2 cellular contexts compared by ENCODE assay signal in the genomic region with DNA sequence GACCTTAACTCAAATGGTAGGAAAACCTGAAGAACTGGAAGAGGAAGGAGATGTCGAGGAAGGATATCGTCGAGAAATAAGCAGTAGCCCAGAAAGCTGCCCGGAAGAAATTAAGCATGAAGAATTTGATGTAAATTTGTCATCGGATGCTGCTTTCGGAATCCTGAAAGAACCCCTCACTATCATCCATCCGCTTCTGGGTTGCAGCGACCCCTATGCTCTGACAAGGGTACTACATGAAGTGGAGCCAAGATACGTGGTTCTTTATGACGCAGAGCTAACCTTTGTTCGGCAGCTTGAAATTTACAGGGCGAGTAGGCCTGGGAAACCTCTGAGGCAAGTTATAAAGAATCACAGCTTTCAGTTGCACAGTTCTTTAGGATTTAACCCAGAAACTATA.
TF ChIP-seq lines count a peak whose summit lies in the region.

No MANE protein-coding gene starts in this region.

TF ChIP-seq in SK-N-SH, 30 proteins besides CTCF, POLR2A, EP300 and RAD21 (continued from another document):
- TF ChIP-seq NFIC (IDR thresholded peaks at IDR 0.05; ENCODE audit: borderline replicate concordance) (no peak), NRF1 (IDR thresholded peaks at IDR 0.05; ENCODE audit: low read depth, low read length) (no peak), RXRA (IDR thresholded peaks at IDR 0.05; ENCODE audit: borderline replicate concordance, low read depth) (no peak), TCF12 (IDR thresholded peaks at IDR 0.05) (no peak), FOXJ3 (CRISPR knock-in tag; IDR thresholded peaks at IDR 0.05) (no peak), MXI1 (IDR thresholded peaks at IDR 0.05; ENCODE audit: low read depth, low read length) (no peak), POLR2AphosphoS5 (IDR thresholded peaks at IDR 0.05; ENCODE audit: low read depth, low read length) (no peak), GABPA (IDR thresholded peaks at IDR 0.05; ENCODE audit: low read depth) (no peak)
- TF ChIP-seq, protein P1, sequence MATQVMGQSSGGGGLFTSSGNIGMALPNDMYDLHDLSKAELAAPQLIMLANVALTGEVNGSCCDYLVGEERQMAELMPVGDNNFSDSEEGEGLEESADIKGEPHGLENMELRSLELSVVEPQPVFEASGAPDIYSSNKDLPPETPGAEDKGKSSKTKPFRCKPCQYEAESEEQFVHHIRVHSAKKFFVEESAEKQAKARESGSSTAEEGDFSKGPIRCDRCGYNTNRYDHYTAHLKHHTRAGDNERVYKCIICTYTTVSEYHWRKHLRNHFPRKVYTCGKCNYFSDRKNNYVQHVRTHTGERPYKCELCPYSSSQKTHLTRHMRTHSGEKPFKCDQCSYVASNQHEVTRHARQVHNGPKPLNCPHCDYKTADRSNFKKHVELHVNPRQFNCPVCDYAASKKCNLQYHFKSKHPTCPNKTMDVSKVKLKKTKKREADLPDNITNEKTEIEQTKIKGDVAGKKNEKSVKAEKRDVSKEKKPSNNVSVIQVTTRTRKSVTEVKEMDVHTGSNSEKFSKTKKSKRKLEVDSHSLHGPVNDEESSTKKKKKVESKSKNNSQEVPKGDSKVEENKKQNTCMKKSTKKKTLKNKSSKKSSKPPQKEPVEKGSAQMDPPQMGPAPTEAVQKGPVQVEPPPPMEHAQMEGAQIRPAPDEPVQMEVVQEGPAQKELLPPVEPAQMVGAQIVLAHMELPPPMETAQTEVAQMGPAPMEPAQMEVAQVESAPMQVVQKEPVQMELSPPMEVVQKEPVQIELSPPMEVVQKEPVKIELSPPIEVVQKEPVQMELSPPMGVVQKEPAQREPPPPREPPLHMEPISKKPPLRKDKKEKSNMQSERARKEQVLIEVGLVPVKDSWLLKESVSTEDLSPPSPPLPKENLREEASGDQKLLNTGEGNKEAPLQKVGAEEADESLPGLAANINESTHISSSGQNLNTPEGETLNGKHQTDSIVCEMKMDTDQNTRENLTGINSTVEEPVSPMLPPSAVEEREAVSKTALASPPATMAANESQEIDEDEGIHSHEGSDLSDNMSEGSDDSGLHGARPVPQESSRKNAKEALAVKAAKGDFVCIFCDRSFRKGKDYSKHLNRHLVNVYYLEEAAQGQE (IDR thresholded peaks at IDR 0.05; ENCODE audit: low read depth, low read length): no peak

TF ChIP-seq in SK-N-SH treated with all-trans-retinoic acid at 6 μM for 48 hours, 23 proteins besides CTCF, POLR2A, EP300 and RAD21 (continued from another document):
- TF ChIP-seq, protein P2, sequence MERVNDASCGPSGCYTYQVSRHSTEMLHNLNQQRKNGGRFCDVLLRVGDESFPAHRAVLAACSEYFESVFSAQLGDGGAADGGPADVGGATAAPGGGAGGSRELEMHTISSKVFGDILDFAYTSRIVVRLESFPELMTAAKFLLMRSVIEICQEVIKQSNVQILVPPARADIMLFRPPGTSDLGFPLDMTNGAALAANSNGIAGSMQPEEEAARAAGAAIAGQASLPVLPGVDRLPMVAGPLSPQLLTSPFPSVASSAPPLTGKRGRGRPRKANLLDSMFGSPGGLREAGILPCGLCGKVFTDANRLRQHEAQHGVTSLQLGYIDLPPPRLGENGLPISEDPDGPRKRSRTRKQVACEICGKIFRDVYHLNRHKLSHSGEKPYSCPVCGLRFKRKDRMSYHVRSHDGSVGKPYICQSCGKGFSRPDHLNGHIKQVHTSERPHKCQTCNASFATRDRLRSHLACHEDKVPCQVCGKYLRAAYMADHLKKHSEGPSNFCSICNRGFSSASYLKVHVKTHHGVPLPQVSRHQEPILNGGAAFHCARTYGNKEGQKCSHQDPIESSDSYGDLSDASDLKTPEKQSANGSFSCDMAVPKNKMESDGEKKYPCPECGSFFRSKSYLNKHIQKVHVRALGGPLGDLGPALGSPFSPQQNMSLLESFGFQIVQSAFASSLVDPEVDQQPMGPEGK (CRISPR knock-in tag; IDR thresholded peaks at IDR 0.05; ENCODE audit: borderline replicate concordance): no peak
- TF ChIP-seq ARNTL (CRISPR knock-in tag; IDR thresholded peaks at IDR 0.05; ENCODE audit: borderline replicate concordance, low read depth) (no peak), ZFP30 (CRISPR knock-in tag; IDR thresholded peaks at IDR 0.05) (no peak), TCF4 (CRISPR knock-in tag; IDR thresholded peaks at IDR 0.05; ENCODE audit: borderline replicate concordance) (no peak), ZNF70 (CRISPR knock-in tag; IDR thresholded peaks at IDR 0.05) (no peak), TOX (CRISPR knock-in tag; IDR thresholded peaks at IDR 0.05; ENCODE audit: borderline replicate concordance) (no peak), ESRRG (CRISPR knock-in tag; IDR thresholded peaks at IDR 0.05) (no peak), ZFP3 (CRISPR knock-in tag; IDR thresholded peaks at IDR 0.05) (no peak), CSDC2 (CRISPR knock-in tag; IDR thresholded peaks at IDR 0.05) (no peak), PPARA (CRISPR knock-in tag; IDR thresholded peaks at IDR 0.05; ENCODE audit: borderline replicate concordance) (no peak), ZNF565 (CRISPR knock-in tag; conservative IDR thresholded peaks at IDR 0.05; ENCODE audit: low read depth) (no peak)
- TF ChIP-seq, protein P3, sequence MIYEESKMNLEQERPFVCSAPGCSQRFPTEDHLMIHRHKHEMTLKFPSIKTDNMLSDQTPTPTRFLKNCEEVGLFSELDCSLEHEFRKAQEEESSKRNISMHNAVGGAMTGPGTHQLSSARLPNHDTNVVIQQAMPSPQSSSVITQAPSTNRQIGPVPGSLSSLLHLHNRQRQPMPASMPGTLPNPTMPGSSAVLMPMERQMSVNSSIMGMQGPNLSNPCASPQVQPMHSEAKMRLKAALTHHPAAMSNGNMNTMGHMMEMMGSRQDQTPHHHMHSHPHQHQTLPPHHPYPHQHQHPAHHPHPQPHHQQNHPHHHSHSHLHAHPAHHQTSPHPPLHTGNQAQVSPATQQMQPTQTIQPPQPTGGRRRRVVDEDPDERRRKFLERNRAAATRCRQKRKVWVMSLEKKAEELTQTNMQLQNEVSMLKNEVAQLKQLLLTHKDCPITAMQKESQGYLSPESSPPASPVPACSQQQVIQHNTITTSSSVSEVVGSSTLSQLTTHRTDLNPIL (CRISPR knock-in tag; IDR thresholded peaks at IDR 0.05; ENCODE audit: low read depth): no peak
